ENCODE assay signal across 8 cellular contexts in genomic region chr5:138953370-138954256, GRCh38.
A peak's percentile ranks its signal among the peaks of the same experiment; 100 is the strongest.
DNase-seq lines count a peak whose midpoint lies in the region; ATAC-seq, FAIRE-seq and TF ChIP-seq lines count a peak whose summit lies in the region.

No MANE protein-coding gene starts in this region.

- H3K9ac ChIP-seq in K562 (ENCODE audit: insufficient read depth in 1 of 2, low read depth in 2 of 2, low read length in 2 of 2): peak overlapping the region in 1 of 2 experiments; percentile 81; a peak in 2 of 4 replicates

- H3K9me3 ChIP-seq in K562 (replicated peaks; ENCODE audit: control insufficient read depth, insufficient read depth, low read depth, low read length): no peaks in the 10 kb centered on the region

- H3K4me3 ChIP-seq in K562: no peak overlapping the region
- no peak overlapping the region for H3K4me3 ChIP-seq in skeletal muscle cell (ENCODE audit: low read depth, low read length)

- DNase-seq in D721Med (ENCODE audit: insufficient read length, low spot score) (peak; percentile 79), NCI-H345 (lab: John Stamatoyannopoulos, UW) (peak; percentile 95), K562 (ENCODE audit: extremely low read depth in 1 of 4, low spot score in 3 of 4) (peak in 2 of 4 experiments; percentile 33 to 39), inferior parietal cortex (ENCODE audit: extremely low spot score) (peak; percentile 85), skeletal muscle cell (ENCODE audit: low read depth) (peak; percentile 18)

- CTCF ChIA-PET in K562 (lab: Yijun Ruan, JAX; ENCODE audit: low intra/inter-chr PET ratio): no interaction called here

- H3K36me3 ChIP-seq in K562 (ENCODE audit: control insufficient read depth, insufficient read depth, low read length): no peaks in the 10 kb centered on the region

- ATAC-seq in GM21737 (IDR thresholded peaks at IDR 0.05; ENCODE audit: unreplicated experiment): peak; percentile 69
- peak; percentile 70 for ATAC-seq in K562
- ATAC-seq in GM18858 (IDR thresholded peaks at IDR 0.05; ENCODE audit: unreplicated experiment): no peak
- ATAC-seq in HG02763 (IDR thresholded peaks at IDR 0.05; ENCODE audit: unreplicated experiment): no peak

- no peak for TF ChIP-seq EP300 in K562 (IDR thresholded peaks at IDR 0.05; ENCODE audit: low read length)

- in situ Hi-C loops in K562 (cut with MboI): no loop called here

- no peaks in the 10 kb centered on the region for H3K79me2 ChIP-seq in K562 (ENCODE audit: control insufficient read depth, insufficient read depth, low read length)

- intact Hi-C loops in K562 (cut with micrococcal nuclease): no loop called here

- TF ChIP-seq POLR2A in K562 (conservative IDR thresholded peaks at IDR 0.05): no peak

- POLR2A ChIA-PET in K562 (lab: Yijun Ruan, JAX): interaction anchor here (0.5 to 3.2 kb wide), 7 partner anchors 12 to 169 kb away, joined by 3 to 8 read pairs (median 3); no protein-coding TSS in a partner anchor

- no peaks in the 10 kb centered on the region for H4K20me1 ChIP-seq in K562 (replicated peaks; ENCODE audit: control insufficient read depth, insufficient read depth, low read length)

- TF ChIP-seq CTCF in D721Med (IDR thresholded peaks at IDR 0.05; ENCODE audit: insufficient read depth, missing control alignments): no peak
- TF ChIP-seq CTCF in K562 (IDR thresholded peaks at IDR 0.05 in 2 of 3, conservative IDR thresholded peaks at IDR 0.05 in 1 of 3; ENCODE audit: insufficient read depth in 2 of 3, low read depth in 1 of 3, low read length in 3 of 3): no peak

- no peak overlapping the region for H3K4me2 ChIP-seq in K562 (ENCODE audit: insufficient read depth, low read length)

- H3K27ac ChIP-seq in K562 (ENCODE audit: extremely low read depth, low read depth, low read length): no peak overlapping the region

- TF ChIP-seq RAD21 in K562 (CRISPR knock-in tag; conservative IDR thresholded peaks at IDR 0.05 in 1 of 2, IDR thresholded peaks at IDR 0.05 in 1 of 2): no peak

- no peak overlapping the region; the same call in 1 of the 2 replicates for H2AFZ ChIP-seq in K562 (ENCODE audit: low read depth, low read length)

- BruUV-seq in K562 (replicated peaks; lab: Mats Ljungman, UMichigan): no TSS peak

- FAIRE-seq in D721Med (lab: Jason Lieb, UNC) (peak; percentile 58), K562 (lab: Jason Lieb, UNC) (no peak)

- WGBS in K562 (ENCODE audit: insufficient coverage, low coverage, missing lambda C conversion rate): 25% methylated on average over 14 of the region's 14 CpGs

- no peaks in the 10 kb centered on the region for H3K27me3 ChIP-seq in K562 (ENCODE audit: control insufficient read depth in 2 of 2, insufficient read depth in 2 of 2, low read length in 2 of 2)

- H3K4me1 ChIP-seq in K562 (replicated peaks in 1 of 2; ENCODE audit: control insufficient read depth in 2 of 2, insufficient read depth in 2 of 2, low read length in 2 of 2): peaks cover 0 to 17% of the 10 kb centered on the region in 2 experiments; a peak in 3 of 5 replicates

- no peaks in the 10 kb centered on the region for H3K9me1 ChIP-seq in K562 (ENCODE audit: control insufficient read depth, insufficient read depth, low read length)

TF ChIP-seq in K562, 482 proteins besides CTCF, POLR2A, EP300 and RAD21:
- TF ChIP-seq RAD51 (IDR thresholded peaks at IDR 0.05; ENCODE audit: borderline replicate concordance, low read depth): peak; percentile 57; the same call in 1 of the 2 replicates
- TF ChIP-seq MXI1 (IDR thresholded peaks at IDR 0.05; ENCODE audit: low read depth, low read length): no peak
- TF ChIP-seq USF1 (CRISPR knock-in tag; IDR thresholded peaks at IDR 0.05): peak; percentile 55
- TF ChIP-seq TAF1 (IDR thresholded peaks at IDR 0.05; ENCODE audit: control insufficient read depth, extremely low read depth, insufficient read depth, low read length, severe bottlenecking): no peak
- TF ChIP-seq VEZF1 (CRISPR knock-in tag; IDR thresholded peaks at IDR 0.05): peak; percentile 55; the same call in 1 of the 2 replicates
- no peak for TF ChIP-seq MTA2 (IDR thresholded peaks at IDR 0.05; ENCODE audit: low read depth)
- TF ChIP-seq KLF1 (tag; IDR thresholded peaks at IDR 0.05): no peak
- TF ChIP-seq KDM4B (IDR thresholded peaks at IDR 0.05; ENCODE audit: borderline replicate concordance in 2 of 2, low read depth in 1 of 2): no peak
- TF ChIP-seq, protein P1, sequence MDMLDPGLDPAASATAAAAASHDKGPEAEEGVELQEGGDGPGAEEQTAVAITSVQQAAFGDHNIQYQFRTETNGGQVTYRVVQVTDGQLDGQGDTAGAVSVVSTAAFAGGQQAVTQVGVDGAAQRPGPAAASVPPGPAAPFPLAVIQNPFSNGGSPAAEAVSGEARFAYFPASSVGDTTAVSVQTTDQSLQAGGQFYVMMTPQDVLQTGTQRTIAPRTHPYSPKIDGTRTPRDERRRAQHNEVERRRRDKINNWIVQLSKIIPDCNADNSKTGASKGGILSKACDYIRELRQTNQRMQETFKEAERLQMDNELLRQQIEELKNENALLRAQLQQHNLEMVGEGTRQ (CRISPR knock-in tag; IDR thresholded peaks at IDR 0.05): 0 out of 2 replicates have a peak, but pooled peaks have one; percentile 35
- peak; percentile 31 to 42; a peak in 3 of 4 replicates for TF ChIP-seq NRF1 (conservative IDR thresholded peaks at IDR 0.05 in 1 of 2, IDR thresholded peaks at IDR 0.05 in 1 of 2)

Comparison
In these comparisons a context has a peak if more than half of its experiments do, and no peak if none do; other contexts are left out.
1. ATAC-seq: peak in GM21737 (single experiment) and K562 (single experiment); none in GM18858 (single experiment) and HG02763 (single experiment).